ENCODE assay signal across 23 cellular contexts in genomic region chr12:132061641-132062430, GRCh38.
DNase-seq lines count a peak whose midpoint lies in the region; ATAC-seq, FAIRE-seq and TF ChIP-seq lines count a peak whose summit lies in the region.
"Had no signal": no experiment of that assay in that cellular context is flagged by ENCODE, and none has a peak within 500 bp of the region (broad histone marks: within the 10 kb centered on the region; RNA-seq: fewer than 3 reads in every experiment).

No MANE protein-coding gene starts in this region.

- H3K79me1 ChIP-seq in H1 (ENCODE audit: low read depth, low read length) = no peaks in the 10 kb centered on the region; the same call in 1 of the 2 replicates

- no peak overlapping the region for H3K9ac ChIP-seq in H1 (replicated peaks in 1 of 4; ENCODE audit: extremely low read depth in 1 of 4, low read depth in 3 of 4, low read length in 3 of 4)
- peak overlapping the region in 1 of 2 donors; percentile 21 for H3K9ac ChIP-seq in stomach smooth muscle (ENCODE audit: low read length in 2 of 2)

- H2BK15ac ChIP-seq in H1 (ENCODE audit: low read length) = no peak overlapping the region

- H4K8ac ChIP-seq in H1 (ENCODE audit: extremely low read depth, insufficient read depth, low read length) = no peak overlapping the region

- no peak for TF ChIP-seq POLR2A in H1 (IDR thresholded peaks at IDR 0.05; ENCODE audit: control extremely low read depth in 1 of 2, low read depth in 2 of 2, low read length in 2 of 2)

- CTCF ChIA-PET in activated CD8-positive, alpha-beta T cell treated with anti-CD3 and anti-CD28 coated beads, Interleukin-2, amount 10 ng/mL, durations not matched to agents 7 days and 5 days (lab: Charles Lee) = no interaction called here
- CTCF ChIA-PET in activated CD8-positive, alpha-beta T cell treated with anti-CD3 and anti-CD28 coated beads for 36 hours (lab: Charles Lee) = no interaction called here
- CTCF ChIA-PET in H1 (lab: Charles Lee; ENCODE audit: partially characterized antibody) (no interaction called here), GM10248 (lab: Yijun Ruan, JAX) (no interaction called here)

- H3K18ac ChIP-seq in H1 (ENCODE audit: extremely low read depth, low read length) = no peak overlapping the region

- H3K79me2 ChIP-seq in H1 (ENCODE audit: control insufficient read depth in 1 of 2, insufficient read depth in 2 of 2, low read length in 2 of 2) (no peaks in the 10 kb centered on the region), osteoblast (ENCODE audit: insufficient read depth, low read length) (no peaks in the 10 kb centered on the region)

- H2BK120ac ChIP-seq in H1 (replicated peaks; ENCODE audit: low read depth, low read length) = no peak overlapping the region

- no peak for DNase-seq in activated CD8-positive, alpha-beta T cell treated with anti-CD3 and anti-CD28 coated beads, Interleukin-2, amount 10 ng/mL, durations not matched to agents 7 days and 5 days
- no peak for DNase-seq in activated CD8-positive, alpha-beta T cell treated with anti-CD3 and anti-CD28 coated beads for 36 hours
- DNase-seq in H1 (ENCODE audit: low read depth in 1 of 2, low spot score in 2 of 2) = no peak
- peak; percentile 36 for DNase-seq in osteoblast (ENCODE audit: insufficient read length, low spot score, missing footprints)
- no peak for DNase-seq in GM10248 (ENCODE audit: extremely low spot score)
- DNase-seq: BE2C; CD8-positive, alpha-beta memory T cell; DMS79 treated with DMSO at 0.1 percent for 48 hours; GDM1; KG1; NCI-H1417 treated with DMSO at 0.1 percent for 48 hours; NCI-H2029; NCI-H2171 treated with DMSO at 0.1 percent for 48 hours; NCI-H774; PC-9; SJCRH30 had no signal

- H4K20me1 ChIP-seq in H1 (replicated peaks in 1 of 2; ENCODE audit: control insufficient read depth in 1 of 2, insufficient read depth in 2 of 2, low read length in 2 of 2) = peaks cover 0 to 8% of the 10 kb centered on the region in 2 experiments
- no peaks in the 10 kb centered on the region for H4K20me1 ChIP-seq in osteoblast (ENCODE audit: insufficient read depth, low read length)

- no peak for TF ChIP-seq EP300 in H1 (IDR thresholded peaks at IDR 0.05; ENCODE audit: borderline replicate concordance in 1 of 2, low read depth in 2 of 2, low read length in 2 of 2)

- H3K23me2 ChIP-seq in H1 (ENCODE audit: low read depth, low read length) = no peaks in the 10 kb centered on the region

- no peak overlapping the region for H3K56ac ChIP-seq in H1 (replicated peaks; ENCODE audit: insufficient read length, low read depth, low read length)

- H3K9me3 ChIP-seq in H1 (ENCODE audit: insufficient read depth in 2 of 2, low read depth in 1 of 2, low read length in 1 of 2) (no peaks in the 10 kb centered on the region), osteoblast (ENCODE audit: low read depth, low read length) (no peaks in the 10 kb centered on the region), stomach smooth muscle (ENCODE audit: control insufficient read depth in 2 of 2, low read length in 2 of 2) (no peaks in the 10 kb centered on the region)
- H3K9me3 ChIP-seq: BE2C, SJCRH30 had no signal

- no peaks in the 10 kb centered on the region for H3K9me3 Mint-ChIP-seq in activated CD8-positive, alpha-beta T cell treated with anti-CD3 and anti-CD28 coated beads, Interleukin-2, amount 10 ng/mL, durations not matched to agents 7 days and 5 days (ENCODE audit: insufficient read depth)
- no peaks in the 10 kb centered on the region for H3K9me3 Mint-ChIP-seq in activated CD8-positive, alpha-beta T cell treated with anti-CD3 and anti-CD28 coated beads for 36 hours
- H3K9me3 Mint-ChIP-seq: CD8-positive, alpha-beta memory T cell had no signal

- no peak overlapping the region for H2BK20ac ChIP-seq in H1 (ENCODE audit: low read length)

- H3K4ac ChIP-seq in H1 (replicated peaks; ENCODE audit: insufficient read length, low read depth, low read length) = no peak overlapping the region

- H2BK12ac ChIP-seq in H1 (ENCODE audit: low read depth, low read length) = no peak overlapping the region

- peaks cover 45% of the 10 kb centered on the region for H3K4me1 Mint-ChIP-seq in activated CD8-positive, alpha-beta T cell treated with anti-CD3 and anti-CD28 coated beads, Interleukin-2, amount 10 ng/mL, durations not matched to agents 7 days and 5 days (ENCODE audit: low read depth)
- H3K4me1 Mint-ChIP-seq in activated CD8-positive, alpha-beta T cell treated with anti-CD3 and anti-CD28 coated beads for 36 hours (ENCODE audit: low read depth) = peaks cover 24% of the 10 kb centered on the region

- peaks cover 56% of the 10 kb centered on the region for H3K36me3 Mint-ChIP-seq in activated CD8-positive, alpha-beta T cell treated with anti-CD3 and anti-CD28 coated beads, Interleukin-2, amount 10 ng/mL, durations not matched to agents 7 days and 5 days (ENCODE audit: low read depth)
- peaks cover 26% of the 10 kb centered on the region for H3K36me3 Mint-ChIP-seq in activated CD8-positive, alpha-beta T cell treated with anti-CD3 and anti-CD28 coated beads for 36 hours (ENCODE audit: low read depth)

- TF ChIP-seq RAD21 in H1 (IDR thresholded peaks at IDR 0.05 in 1 of 2, conservative IDR thresholded peaks at IDR 0.05 in 1 of 2; ENCODE audit: low read depth in 2 of 2, low read length in 2 of 2) = no peak

- no peaks in the 10 kb centered on the region for H3K27me3 ChIP-seq in H1 (replicated peaks in 1 of 4; ENCODE audit: control insufficient read depth in 3 of 4, extremely low read depth in 1 of 4, insufficient read depth in 3 of 4, low read length in 3 of 4)
- H3K27me3 ChIP-seq in osteoblast (ENCODE audit: insufficient read depth, low read length) = no peaks in the 10 kb centered on the region
- no peaks in the 10 kb centered on the region for H3K27me3 ChIP-seq in stomach smooth muscle (ENCODE audit: control insufficient read depth in 1 of 2, insufficient read depth in 2 of 2, low read length in 2 of 2)
- H3K27me3 ChIP-seq: BE2C, SJCRH30 had no signal

- POLR2A ChIA-PET in activated CD8-positive, alpha-beta T cell treated with anti-CD3 and anti-CD28 coated beads, Interleukin-2, amount 10 ng/mL, durations not matched to agents 7 days and 5 days (lab: Charles Lee) = interaction anchor here (0.6 kb wide), 1 partner anchor 24 kb away, joined by 3 read pairs; no protein-coding TSS in a partner anchor
- POLR2A ChIA-PET in activated CD8-positive, alpha-beta T cell treated with anti-CD3 and anti-CD28 coated beads for 36 hours (lab: Charles Lee) = no interaction called here
- POLR2A ChIA-PET in H1 (lab: Charles Lee; ENCODE audit: partially characterized antibody) (interaction anchor here (0.6 to 1.0 kb wide), 2 partner anchors 21 to 236 kb away, joined by 3 to 4 read pairs; no protein-coding TSS in a partner anchor), GM10248 (lab: Yijun Ruan, JAX) (no interaction called here)

- H3K4me1 ChIP-seq in H1 (replicated peaks in 1 of 4; ENCODE audit: control insufficient read depth in 3 of 4, insufficient read depth in 4 of 4, low read length in 3 of 4) (no peaks in the 10 kb centered on the region), osteoblast (ENCODE audit: insufficient read depth, low read length) (no peaks in the 10 kb centered on the region), stomach smooth muscle (ENCODE audit: control insufficient read depth, insufficient read depth, low read length) (peaks cover 11% of the 10 kb centered on the region)
- H3K4me1 ChIP-seq: BE2C, SJCRH30 had no signal

- peak overlapping the region; percentile 12; the same call in 1 of the 2 replicates for H2BK5ac ChIP-seq in H1 (ENCODE audit: low read depth, low read length)

- intact Hi-C loops in activated CD8-positive, alpha-beta T cell treated with anti-CD3 and anti-CD28 coated beads for 36 hours (cut with micrococcal nuclease) = no loop called here

- no peak overlapping the region for H3K14ac ChIP-seq in H1 (ENCODE audit: insufficient read length)

- no peak overlapping the region for H2AK5ac ChIP-seq in H1 (ENCODE audit: low read depth, low read length)

- peak overlapping the region; percentile 85 for H3K27ac Mint-ChIP-seq in activated CD8-positive, alpha-beta T cell treated with anti-CD3 and anti-CD28 coated beads, Interleukin-2, amount 10 ng/mL, durations not matched to agents 7 days and 5 days
- H3K27ac Mint-ChIP-seq in activated CD8-positive, alpha-beta T cell treated with anti-CD3 and anti-CD28 coated beads for 36 hours = no peak overlapping the region

- no peak overlapping the region for H4K5ac ChIP-seq in H1 (ENCODE audit: insufficient read length, low read depth, low read length)

- ATAC-seq in activated CD8-positive, alpha-beta T cell treated with anti-CD3 and anti-CD28 coated beads, Interleukin-2, amount 10 ng/mL, durations not matched to agents 7 days and 5 days = no peak
- no peak for ATAC-seq in activated CD8-positive, alpha-beta T cell treated with anti-CD3 and anti-CD28 coated beads for 36 hours
- ATAC-seq in HG03135 (IDR thresholded peaks at IDR 0.05; ENCODE audit: unreplicated experiment) (no peak), GM21360 (IDR thresholded peaks at IDR 0.05; ENCODE audit: unreplicated experiment) (no peak)

- peaks cover 7 to 48% (median 38%) of the 10 kb centered on the region in 4 experiments; a peak in 7 of 8 replicates for H3K36me3 ChIP-seq in H1 (ENCODE audit: control insufficient read depth in 2 of 4, insufficient read depth in 4 of 4, low read length in 3 of 4)
- peaks cover 65% of the 10 kb centered on the region for H3K36me3 ChIP-seq in osteoblast (ENCODE audit: insufficient read depth, low read length)
- H3K36me3 ChIP-seq in stomach smooth muscle (ENCODE audit: control insufficient read depth in 2 of 2, insufficient read depth in 2 of 2, low read length in 2 of 2) = peaks cover 34 to 40% of the 10 kb centered on the region in 2 donors

- H4K91ac ChIP-seq in H1 (replicated peaks; ENCODE audit: insufficient read length, low read length) = no peak overlapping the region

- H3K27me3 Mint-ChIP-seq in activated CD8-positive, alpha-beta T cell treated with anti-CD3 and anti-CD28 coated beads, Interleukin-2, amount 10 ng/mL, durations not matched to agents 7 days and 5 days (ENCODE audit: low read depth) = no peaks in the 10 kb centered on the region
- no peaks in the 10 kb centered on the region for H3K27me3 Mint-ChIP-seq in activated CD8-positive, alpha-beta T cell treated with anti-CD3 and anti-CD28 coated beads for 36 hours
- H3K27me3 Mint-ChIP-seq: CD8-positive, alpha-beta memory T cell had no signal

- H3K4me3 Mint-ChIP-seq in activated CD8-positive, alpha-beta T cell treated with anti-CD3 and anti-CD28 coated beads, Interleukin-2, amount 10 ng/mL, durations not matched to agents 7 days and 5 days = no peak overlapping the region
- H3K4me3 Mint-ChIP-seq in activated CD8-positive, alpha-beta T cell treated with anti-CD3 and anti-CD28 coated beads for 36 hours = no peak overlapping the region
- H3K4me3 Mint-ChIP-seq: CD8-positive, alpha-beta memory T cell had no signal

- H3K4me3 ChIP-seq in H1 (ENCODE audit: extremely low read depth in 1 of 4, insufficient read depth in 2 of 4, low read depth in 3 of 4, low read length in 4 of 4) (no peak overlapping the region), osteoblast (ENCODE audit: insufficient read depth, low read length) (no peak overlapping the region), stomach smooth muscle (ENCODE audit: low read length in 2 of 2) (peak overlapping the region in 1 of 2 donors; percentile 44)
- H3K4me3 ChIP-seq: PC-9, SJCRH30 had no signal

- H3K27ac ChIP-seq in H1 (ENCODE audit: low read depth, low read length) (no peak overlapping the region), osteoblast (ENCODE audit: low read depth, low read length) (no peak overlapping the region), stomach smooth muscle (ENCODE audit: low read length) (peak overlapping the region; percentile 37)
- H3K27ac ChIP-seq: 22Rv1, PC-9, SJCRH30 had no signal

- H2AFZ ChIP-seq in H1 (ENCODE audit: low read length) (no peak overlapping the region), osteoblast (ENCODE audit: low read length) (no peak overlapping the region)
- H2AFZ ChIP-seq: PC-9 had no signal

- H3K4me2 ChIP-seq in H1 (ENCODE audit: insufficient read depth in 1 of 2, low read depth in 2 of 2, low read length in 2 of 2) = no peak overlapping the region
- H3K4me2 ChIP-seq in osteoblast (ENCODE audit: insufficient read depth, low read length) = no peak overlapping the region
- H3K4me2 ChIP-seq: PC-9 had no signal

- TF ChIP-seq CTCF in activated CD8-positive, alpha-beta T cell treated with anti-CD3 and anti-CD28 coated beads for 36 hours (IDR thresholded peaks at IDR 0.05) = no peak
- TF ChIP-seq CTCF in H1 (IDR thresholded peaks at IDR 0.05; ENCODE audit: control extremely low read depth in 1 of 3, insufficient read depth in 1 of 3, low read depth in 1 of 3, low read length in 3 of 3) (no peak), osteoblast (IDR thresholded peaks at IDR 0.05; ENCODE audit: extremely low read depth, low read depth, low read length) (no peak), GM10248 (IDR thresholded peaks at IDR 0.05; ENCODE audit: control extremely low read depth, extremely low read depth, low read depth, missing control alignments) (no peak)

- 93% methylated on average over 30 of the region's 30 CpGs; no CpG with 5 or more reads in 1 of the 2 experiments for WGBS in H1 (ENCODE audit: extremely low coverage in 1 of 2, insufficient coverage in 1 of 2, insufficient read length in 1 of 2, insufficient replicate concordance in 2 of 2, low coverage in 1 of 2, low lambda C conversion rate in 2 of 2, missing lambda C conversion rate in 1 of 2), 2 experiments

- H3K23ac ChIP-seq in H1 (ENCODE audit: insufficient read length) = no peak overlapping the region

- no peak for FAIRE-seq in H1 (lab: Jason Lieb, UNC)
- FAIRE-seq: D721Med, GM12891, GM18507 had no signal

Comparison
In these comparisons a context has a peak if more than half of its experiments do, and no peak if none do; other contexts are left out.
1. POLR2A ChIA-PET loops: an anchor here in activated CD8-positive, alpha-beta T cell treated with anti-CD3 and anti-CD28 coated beads, Interleukin-2, amount 10 ng/mL, durations not matched to agents 7 days and 5 days (0.6 kb wide) and H1 (0.6 to 1.0 kb wide); none called in activated CD8-positive, alpha-beta T cell treated with anti-CD3 and anti-CD28 coated beads for 36 hours and GM10248.